In the genomic region with DNA sequence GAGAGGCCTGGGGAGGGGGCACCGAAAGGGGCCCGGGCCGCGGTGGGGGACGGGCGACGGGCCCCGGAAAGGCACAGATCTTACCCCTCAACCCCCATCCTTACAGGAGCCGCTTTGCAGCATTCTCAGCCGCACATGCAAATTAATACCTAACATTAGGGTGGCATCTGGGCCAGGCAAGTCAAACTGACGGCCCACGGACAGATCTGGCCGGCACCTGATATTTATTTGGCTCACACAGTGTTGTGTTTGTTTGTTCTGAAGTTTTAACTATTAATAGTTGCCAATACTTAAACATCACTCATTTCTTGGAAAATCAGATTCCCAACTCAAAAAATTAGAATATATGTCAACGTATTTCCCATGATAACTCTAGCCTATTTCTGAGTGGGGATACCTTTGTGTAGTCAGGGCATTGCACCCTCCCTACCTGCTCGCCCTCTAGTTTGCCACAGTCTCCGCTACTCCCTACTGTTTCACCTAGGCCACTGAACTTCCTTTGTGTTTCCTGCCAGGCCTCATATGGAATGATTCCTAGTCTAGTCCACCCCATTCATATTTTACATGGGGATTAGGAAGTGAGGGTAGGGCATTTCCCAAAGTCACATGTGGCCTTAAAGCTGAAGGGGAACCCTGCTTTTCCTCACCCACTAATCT, we compare ENCODE assay signal across 8 cellular contexts.
DNase-seq lines count a peak whose midpoint lies in the region; ATAC-seq and TF ChIP-seq lines count a peak whose summit lies in the region.

No MANE protein-coding gene starts in this region.

- TF ChIP-seq CTCF in MM.1S (IDR thresholded peaks at IDR 0.05; ENCODE audit: low read length): no peak
- TF ChIP-seq CTCF in endodermal cell (conservative IDR thresholded peaks at IDR 0.05): no peak

- H4K91ac ChIP-seq in neuronal stem cell (ENCODE audit: low read depth, low read length, poor library complexity): peak overlapping the region; percentile 32

- H3K27me3 ChIP-seq in GM23248 (replicated peaks; ENCODE audit: insufficient read depth) (no peaks in the 10 kb centered on the region), MM.1S (replicated peaks; ENCODE audit: insufficient read depth, low read length) (no peaks in the 10 kb centered on the region), endodermal cell (ENCODE audit: control insufficient read depth, insufficient read depth, low read length, poor library complexity, severe bottlenecking) (no peaks in the 10 kb centered on the region), neuronal stem cell (ENCODE audit: control insufficient read depth in 3 of 3, insufficient read depth in 3 of 3, low read depth in 1 of 3, low read length in 3 of 3) (peaks cover 0 to 17% (median 0%) of the 10 kb centered on the region in 3 experiments)

- H2BK5ac ChIP-seq in neuronal stem cell (ENCODE audit: low read length): no peak overlapping the region

- peak overlapping the region; percentile 77 for H3K9ac ChIP-seq in GM23248
- peak overlapping the region; percentile 64 for H3K9ac ChIP-seq in MM.1S (ENCODE audit: low read length)
- H3K9ac ChIP-seq in endodermal cell (ENCODE audit: extremely low read depth, low read length, poor library complexity, severe bottlenecking): peak overlapping the region; percentile 70
- peak overlapping the region; percentile 13 for H3K9ac ChIP-seq in neuronal stem cell (ENCODE audit: low read depth, low read length, poor library complexity)

- DNase-seq in GM23248: no peak
- DNase-seq in MM.1S: peak; percentile 50
- DNase-seq in endodermal cell: no peak
- DNase-seq in neuronal stem cell (ENCODE audit: low spot score): no peak
- DNase-seq in DMS79 (lab: John Stamatoyannopoulos, UW): no peak
- no peak for DNase-seq in activated CD8-positive, alpha-beta memory T cell treated with anti-CD3 and anti-CD28 coated beads, Interleukin-2, amount 10 ng/mL, durations not matched to agents 7 days and 5 days
- DNase-seq in SW 1271 (lab: John Stamatoyannopoulos, UW): no peak

- H3K4me2 ChIP-seq in GM23248 (ENCODE audit: unreplicated experiment) (peak overlapping the region; percentile 59), MM.1S (ENCODE audit: low read depth, low read length) (peak overlapping the region; percentile 70), neuronal stem cell (ENCODE audit: insufficient read depth, low read length, poor library complexity, severe bottlenecking) (peak overlapping the region; percentile 63)

- H2AK5ac ChIP-seq in neuronal stem cell (ENCODE audit: low read depth, low read length): peak overlapping the region; percentile 42

- H3K4me1 ChIP-seq in GM23248 (ENCODE audit: insufficient read depth): no peaks in the 10 kb centered on the region; the same call in 1 of the 2 replicates
- no peaks in the 10 kb centered on the region for H3K4me1 ChIP-seq in MM.1S (ENCODE audit: low read length)
- H3K4me1 ChIP-seq in endodermal cell (ENCODE audit: control insufficient read depth, insufficient read depth, low read length): no peaks in the 10 kb centered on the region
- no peaks in the 10 kb centered on the region for H3K4me1 ChIP-seq in neuronal stem cell (ENCODE audit: control insufficient read depth in 2 of 2, insufficient read depth in 1 of 2, low read depth in 1 of 2, low read length in 2 of 2)

- no peaks in the 10 kb centered on the region for H4K20me1 ChIP-seq in GM23248 (ENCODE audit: insufficient read depth)
- H4K20me1 ChIP-seq in MM.1S (ENCODE audit: insufficient read depth, low read length): no peaks in the 10 kb centered on the region

- peaks cover 16% of the 10 kb centered on the region for H3K9me3 Mint-ChIP-seq in endodermal cell
- H3K9me3 Mint-ChIP-seq in activated CD8-positive, alpha-beta memory T cell treated with anti-CD3 and anti-CD28 coated beads, Interleukin-2, amount 10 ng/mL, durations not matched to agents 7 days and 5 days (ENCODE audit: low read depth): no peaks in the 10 kb centered on the region

- peak overlapping the region; percentile 71 for H3K4me3 ChIP-seq in GM23248
- peak overlapping the region; percentile 68 for H3K4me3 ChIP-seq in MM.1S (ENCODE audit: low read length)
- H3K4me3 ChIP-seq in endodermal cell (ENCODE audit: low read length): peak overlapping the region; percentile 84
- peak overlapping the region; percentile 44 to 68 for H3K4me3 ChIP-seq in neuronal stem cell (ENCODE audit: low read length in 2 of 2)

- TF ChIP-seq POLR2A in GM15510 (IDR thresholded peaks at IDR 0.05; ENCODE audit: borderline replicate concordance, extremely low read depth, insufficient read length): peak; percentile 24

- H3K4ac ChIP-seq in neuronal stem cell (ENCODE audit: low read length): no peak overlapping the region

- CTCF ChIA-PET in activated CD8-positive, alpha-beta memory T cell treated with anti-CD3 and anti-CD28 coated beads, Interleukin-2, amount 10 ng/mL, durations not matched to agents 7 days and 5 days (lab: Charles Lee): interaction anchor here (1.9 kb wide), 1 partner anchor 32 kb away, joined by 7 read pairs; no protein-coding TSS in a partner anchor

- peaks cover 2% of the 10 kb centered on the region for H3K79me1 ChIP-seq in neuronal stem cell (ENCODE audit: low read depth, low read length)

- H3K4me3 Mint-ChIP-seq in endodermal cell: peak overlapping the region; percentile 54
- H3K4me3 Mint-ChIP-seq in activated CD8-positive, alpha-beta memory T cell treated with anti-CD3 and anti-CD28 coated beads, Interleukin-2, amount 10 ng/mL, durations not matched to agents 7 days and 5 days: no peak overlapping the region

- H3K23ac ChIP-seq in neuronal stem cell (ENCODE audit: low read depth, low read length, poor library complexity): peak overlapping the region; percentile 81

- H3K79me2 ChIP-seq in GM23248 (ENCODE audit: insufficient read depth) (no peaks in the 10 kb centered on the region), MM.1S (ENCODE audit: low read length) (peaks cover 15% of the 10 kb centered on the region)

- H3K36me3 ChIP-seq in GM23248 (ENCODE audit: low read depth): no peaks in the 10 kb centered on the region
- no peaks in the 10 kb centered on the region for H3K36me3 ChIP-seq in MM.1S (replicated peaks; ENCODE audit: insufficient read depth, low read length)
- no peaks in the 10 kb centered on the region for H3K36me3 ChIP-seq in endodermal cell (ENCODE audit: control insufficient read depth, insufficient read depth, low read length)
- no peaks in the 10 kb centered on the region for H3K36me3 ChIP-seq in neuronal stem cell (replicated peaks in 1 of 2; ENCODE audit: control insufficient read depth in 2 of 2, insufficient read depth in 2 of 2, low read length in 2 of 2)

- H2AFZ ChIP-seq in GM23248: peak overlapping the region; percentile 81
- H2AFZ ChIP-seq in MM.1S (ENCODE audit: low read length): peak overlapping the region; percentile 83
- H2AFZ ChIP-seq in neuronal stem cell (ENCODE audit: low read length): peak overlapping the region; percentile 98

- H3K9me2 ChIP-seq in GM23248 (ENCODE audit: insufficient read depth): no peaks in the 10 kb centered on the region
- H3K9me2 ChIP-seq in MM.1S (replicated peaks; ENCODE audit: insufficient read depth, low read length): no peaks in the 10 kb centered on the region

- no peak for ATAC-seq in activated CD8-positive, alpha-beta memory T cell treated with anti-CD3 and anti-CD28 coated beads, Interleukin-2, amount 10 ng/mL, durations not matched to agents 7 days and 5 days

- peaks cover 9% of the 10 kb centered on the region for H3K4me1 Mint-ChIP-seq in endodermal cell
- peaks cover 4% of the 10 kb centered on the region for H3K4me1 Mint-ChIP-seq in activated CD8-positive, alpha-beta memory T cell treated with anti-CD3 and anti-CD28 coated beads, Interleukin-2, amount 10 ng/mL, durations not matched to agents 7 days and 5 days

- H2BK12ac ChIP-seq in neuronal stem cell (ENCODE audit: low read length): no peak overlapping the region

- WGBS in GM23248 (ENCODE audit: low coverage in 1 of 2, low lambda C conversion rate in 2 of 2, missing lambda C conversion rate in 2 of 2), 2 experiments: 14 to 23% methylated on average over 11 to 16 of the region's 16 CpGs
- WGBS in endodermal cell (ENCODE audit: insufficient coverage in 1 of 2, insufficient read length in 1 of 2), 2 experiments: 19 to 40% methylated on average over 1 to 16 of the region's 16 CpGs
- no CpG with 5 or more reads among the region's 16 CpGs for WGBS in neuronal stem cell (ENCODE audit: extremely low coverage in 2 of 2, insufficient read length in 2 of 2, insufficient replicate concordance in 1 of 2), 2 donors

- no peak overlapping the region for H4K8ac ChIP-seq in neuronal stem cell (ENCODE audit: low read depth, low read length)

- no peaks in the 10 kb centered on the region for H3K9me3 ChIP-seq in GM23248 (ENCODE audit: low read depth)
- H3K9me3 ChIP-seq in MM.1S (replicated peaks; ENCODE audit: insufficient read depth, low read length): no peaks in the 10 kb centered on the region
- H3K9me3 ChIP-seq in endodermal cell (ENCODE audit: control insufficient read depth, low read length): peaks cover 16% of the 10 kb centered on the region
- peaks cover 0 to 11% of the 10 kb centered on the region in 2 donors for H3K9me3 ChIP-seq in neuronal stem cell (replicated peaks in 1 of 2; ENCODE audit: control insufficient read depth in 2 of 2, insufficient read depth in 1 of 2, low read depth in 1 of 2, low read length in 2 of 2)

- in situ Hi-C loops in GM23248 (cut with MboI): no loop called here

- H3K14ac ChIP-seq in neuronal stem cell (ENCODE audit: low read length): no peak overlapping the region

- peaks cover 7% of the 10 kb centered on the region; the same call in 1 of the 2 replicates for H3F3A ChIP-seq in GM23248 (ENCODE audit: insufficient read depth)
- 0 out of 2 replicates have a peak, but pooled peaks cover 5% of the 10 kb centered on the region for H3F3A ChIP-seq in MM.1S (ENCODE audit: insufficient read depth, low read length)

- H3K27ac Mint-ChIP-seq in endodermal cell: peak overlapping the region; percentile 90
- H3K27ac Mint-ChIP-seq in activated CD8-positive, alpha-beta memory T cell treated with anti-CD3 and anti-CD28 coated beads, Interleukin-2, amount 10 ng/mL, durations not matched to agents 7 days and 5 days: no peak overlapping the region

- no peak overlapping the region for H3K27ac ChIP-seq in GM23248
- H3K27ac ChIP-seq in MM.1S (ENCODE audit: low read length): peak overlapping the region; percentile 53; the same call in 1 of the 2 replicates
- H3K27ac ChIP-seq in endodermal cell (ENCODE audit: low read depth, low read length): no peak overlapping the region
- H3K27ac ChIP-seq in neuronal stem cell (replicated peaks; ENCODE audit: low read length): peak overlapping the region; percentile 22

- no peak overlapping the region for H2BK15ac ChIP-seq in neuronal stem cell (ENCODE audit: low read length)

- H3K36me3 Mint-ChIP-seq in endodermal cell (ENCODE audit: low read depth): peaks cover 13% of the 10 kb centered on the region
- no peaks in the 10 kb centered on the region for H3K36me3 Mint-ChIP-seq in activated CD8-positive, alpha-beta memory T cell treated with anti-CD3 and anti-CD28 coated beads, Interleukin-2, amount 10 ng/mL, durations not matched to agents 7 days and 5 days

- peak overlapping the region; percentile 57 for H2BK120ac ChIP-seq in neuronal stem cell (ENCODE audit: low read depth, low read length)

- no peaks in the 10 kb centered on the region for H3K27me3 Mint-ChIP-seq in endodermal cell (ENCODE audit: insufficient read depth)
- peaks cover 29% of the 10 kb centered on the region for H3K27me3 Mint-ChIP-seq in activated CD8-positive, alpha-beta memory T cell treated with anti-CD3 and anti-CD28 coated beads, Interleukin-2, amount 10 ng/mL, durations not matched to agents 7 days and 5 days

- H3K18ac ChIP-seq in neuronal stem cell (ENCODE audit: low read length): peak overlapping the region; percentile 96

Comparison
In these comparisons a context has a peak if more than half of its experiments do, and no peak if none do; other contexts are left out.
1. H3K27ac ChIP-seq: peak in MM.1S (single experiment) and neuronal stem cell (single experiment); none in GM23248 (single experiment) and endodermal cell (single experiment).
2. H3K9ac ChIP-seq: peak in every context shown above with its lines; median percentile 77 in GM23248; 70 in endodermal cell; 64 in MM.1S; 13 in neuronal stem cell.
3. Peak in every context shown above with its lines, with median percentiles within 50 percentile points of each other: H2AFZ ChIP-seq, H3K4me2 ChIP-seq and H3K4me3 ChIP-seq.